ENCODE assay signal across 9 cellular contexts in the genomic region with DNA sequence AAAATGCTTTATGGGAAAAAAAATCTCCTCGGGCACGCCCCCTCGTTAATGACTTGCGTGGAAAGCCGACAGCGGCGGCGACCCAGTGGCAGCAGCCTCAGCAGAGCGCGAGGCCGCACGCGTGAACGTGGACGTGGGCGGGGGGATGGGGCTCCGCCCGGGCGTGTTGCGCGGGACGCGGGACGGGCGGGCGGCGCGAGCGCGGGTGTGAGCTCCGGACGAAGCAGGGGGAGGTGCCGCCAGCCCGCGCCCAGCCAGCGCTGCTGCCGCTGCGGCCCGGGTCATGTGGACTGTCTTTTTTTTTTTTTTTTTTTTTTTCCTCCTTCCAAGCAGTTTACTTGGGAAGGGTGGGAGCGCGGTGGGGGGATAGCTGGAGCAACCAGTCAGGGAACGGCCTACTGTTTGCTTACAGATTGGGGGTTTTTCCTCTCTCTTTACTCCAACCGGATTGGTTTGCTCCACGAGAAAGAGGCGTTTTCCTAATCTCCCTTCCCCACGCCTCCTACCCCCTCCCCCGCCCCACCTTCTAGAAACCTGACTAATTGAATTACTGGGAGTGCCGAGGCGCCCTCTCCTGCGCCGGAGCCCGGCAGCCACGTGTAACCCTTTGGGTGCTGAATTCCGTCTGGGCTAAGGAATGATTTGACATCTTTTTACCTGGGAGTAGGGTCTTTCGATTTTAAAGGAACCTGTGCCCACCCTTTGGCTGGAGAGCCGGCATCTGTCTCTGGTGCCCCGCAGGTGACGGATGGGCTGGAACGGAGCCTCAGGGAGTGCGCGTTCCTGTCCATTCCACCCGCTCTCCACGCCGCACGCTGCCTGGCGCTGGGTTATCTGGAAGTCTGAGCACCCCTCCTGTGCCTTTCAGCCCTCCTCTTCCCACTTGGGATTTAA. TPM values are rescaled to one million over a fixed set of nuclear protein-coding genes. Genes with fewer than 3 reads are reported as not detected.
A peak's percentile ranks its signal among the peaks of the same experiment; 100 is the strongest.
DNase-seq lines count a peak whose midpoint lies in the region; ATAC-seq and TF ChIP-seq lines count a peak whose summit lies in the region.
"Had no signal": no experiment of that assay in that cellular context is flagged by ENCODE, and none has a peak within 500 bp of the region (broad histone marks: within the 10 kb centered on the region; RNA-seq: fewer than 3 reads in every experiment).

No MANE protein-coding gene starts in this region.

- no peaks in the 10 kb centered on the region for H3K9me3 ChIP-seq in cardiac muscle cell (ENCODE audit: low read depth)

- no peak for ATAC-seq in HG03354 (IDR thresholded peaks at IDR 0.05; ENCODE audit: poor library complexity, severe bottlenecking, unreplicated experiment)

- peak overlapping the region; percentile 73 for H3K4me3 ChIP-seq in cardiac muscle cell

- peaks cover 9% of the 10 kb centered on the region for H3K4me1 ChIP-seq in cardiac muscle cell (ENCODE audit: low read depth)

- no peak overlapping the region for H3K27ac ChIP-seq in cardiac muscle cell

- peaks cover 31% of the 10 kb centered on the region for H3K27me3 ChIP-seq in cardiac muscle cell

- H3K36me3 ChIP-seq in cardiac muscle cell, result no peaks in the 10 kb centered on the region

- TF ChIP-seq CTCF in cardiac muscle cell (IDR thresholded peaks at IDR 0.05; ENCODE audit: low read depth, low read length), result no peak

- peak; percentile 97 for DNase-seq in DMS 273 treated with DMSO at 0.1 percent for 48 hours (lab: John Stamatoyannopoulos, UW)
- peak; percentile 66 for DNase-seq in HS-27A (ENCODE audit: low read depth)
- DNase-seq in NCI-H774 (lab: John Stamatoyannopoulos, UW), result peak; percentile 94
- DNase-seq in amniotic stem cell (lab: John Stamatoyannopoulos, UW), result peak; percentile 91
- DNase-seq in cardiac muscle cell (ENCODE audit: low read depth in 1 of 2, low spot score in 1 of 2), result peak; percentile 95 to 98
- peak; percentile 91 for DNase-seq in non-pigmented ciliary epithelial cell (ENCODE audit: low read depth)
- DNase-seq in middle frontal gyrus (ENCODE audit: extremely low spot score, low spot score), result no peak

RNA-seq across cellular contexts. Expression of gene EFNA5, which starts 1.7 kb away (rescaled TPM):
- 3.9 and 12.0 TPM in 2 replicates for total RNA-seq in cardiac muscle cell
- polyA plus RNA-seq in cardiac muscle cell, result 4.5 and 5.5 TPM in 2 replicates
- total RNA-seq: activated CD8-positive, alpha-beta memory T cell treated with anti-CD3 and anti-CD28 coated beads for 36 hours had no signal
